In the genomic region with DNA sequence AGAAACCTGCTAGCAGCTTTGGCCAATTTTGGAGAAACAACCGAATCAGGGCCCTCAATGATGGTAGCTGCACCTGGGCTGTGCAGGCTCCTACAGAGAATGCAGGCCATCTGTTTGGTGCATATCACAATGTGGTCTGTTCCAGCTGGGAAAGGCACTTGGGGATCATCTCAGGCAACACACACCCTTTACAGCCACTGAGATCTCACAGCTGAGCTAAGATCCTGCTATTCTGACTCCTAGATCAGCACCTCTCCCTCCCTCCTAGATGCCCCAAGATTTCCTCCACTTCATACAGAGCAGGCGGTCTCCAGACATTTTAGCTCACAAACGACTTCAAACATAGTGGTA, we compare ENCODE assay signal across 16 cellular contexts.
"Had no signal": no experiment of that assay in that cellular context is flagged by ENCODE, and none has a peak within 500 bp of the region (broad histone marks: within the 10 kb centered on the region; RNA-seq: fewer than 3 reads in every experiment).

No MANE protein-coding gene starts in this region.

- FAIRE-seq: islet of Langerhans, small intestine had no signal

- H3K9me3 ChIP-seq: esophagus muscularis mucosa, thoracic aorta, upper lobe of right lung had no signal

- ATAC-seq: activated CD4-positive, CD25-positive, alpha-beta regulatory T cell treated with anti-CD3 and anti-CD28 coated beads, Interleukin-2, amount 50 U/mL, for 24 hours; activated CD8-positive, alpha-beta T cell treated with anti-CD3 and anti-CD28 coated beads, Interleukin-2, amount 10 ng/mL, durations not matched to agents 7 days and 5 days; activated T-cell treated with anti-CD3 and anti-CD28 coated beads, Interleukin-2, amount 50 U/mL, for 4 hours; upper lobe of right lung had no signal

- H3K36me3 ChIP-seq: esophagus muscularis mucosa, thoracic aorta, upper lobe of right lung had no signal

- H3K27ac ChIP-seq: esophagus muscularis mucosa, thoracic aorta, upper lobe of right lung had no signal

- H3K4me3 ChIP-seq: esophagus muscularis mucosa, lung, thoracic aorta, upper lobe of right lung had no signal

- H3K27me3 ChIP-seq: esophagus muscularis mucosa, upper lobe of right lung had no signal

- DNase-seq: activated CD4-positive, alpha-beta T cell treated with anti-CD3 and anti-CD28 coated beads, Interleukin-2, amount 10 ng/mL, durations not matched to agents 7 days and 5 days; activated CD8-positive, alpha-beta T cell treated with anti-CD3 and anti-CD28 coated beads, Interleukin-2, amount 10 ng/mL, durations not matched to agents 7 days and 5 days; activated naive CD4-positive, alpha-beta T cell treated with anti-CD3 and anti-CD28 coated beads for 36 hours; activated T-cell treated with anti-CD3 and anti-CD28 coated beads, Interleukin-2, amount 50 U/mL, for 4 hours; aorta; cerebellar nuclear complex; effector CD4-positive, alpha-beta T cell; occipital lobe; small intestine; stimulated activated CD4-positive, alpha-beta T cell treated with anti-CD3 and anti-CD28 coated beads, Interleukin-4, amount 100 ng/mL, for 1 hour; upper lobe of right lung had no signal
